Comparison of ENCODE assay signal across 10 cellular contexts in genomic region chr1:165376811-165377153, GRCh38. TPM values are rescaled to one million over a fixed set of nuclear protein-coding genes. Genes with fewer than 3 reads are reported as not detected.
DNase-seq lines count a peak whose midpoint lies in the region; ATAC-seq, FAIRE-seq and TF ChIP-seq lines count a peak whose summit lies in the region.
"Had no signal": no experiment of that assay in that cellular context is flagged by ENCODE, and none has a peak within 500 bp of the region (broad histone marks: within the 10 kb centered on the region; RNA-seq: fewer than 3 reads in every experiment).

No MANE protein-coding gene starts in this region.

- H3K4me3 ChIP-seq in keratinocyte (ENCODE audit: control insufficient read depth in 2 of 3, extremely low read depth in 1 of 3, insufficient read depth in 2 of 3, low read depth in 1 of 3, low read length in 3 of 3) = no peak overlapping the region
- peak overlapping the region; percentile 68 for H3K4me3 ChIP-seq in thoracic aorta

- H3K9me1 ChIP-seq in keratinocyte (ENCODE audit: control insufficient read depth, extremely low read depth, insufficient read depth, low read length) = no peaks in the 10 kb centered on the region

- H4K20me1 ChIP-seq in keratinocyte (ENCODE audit: control insufficient read depth, extremely low read depth, insufficient read depth, low read length) = no peaks in the 10 kb centered on the region

- no peak for DNase-seq in T-helper 2 cell treated with Interferon-gamma antibody and Interleukin-4, amounts not matched to agents 5 μg/mL and 100 μg/mL, for 36 hours (ENCODE audit: low spot score)
- DNase-seq in T-helper 2 cell = no peak
- DNase-seq in activated T-helper 1 cell treated with anti-CD3 and anti-CD28 coated beads, Interleukin-12 subunit alpha, Interleukin-12 subunit beta, Interleukin-2, Interleukin-4 antibody, amounts not matched to agents 30 ng/mL and 10 ng/mL and 1 ng/mL, durations not matched to agents 14 hours and 24 hours and 36 hours (ENCODE audit: low spot score) = no peak
- DNase-seq in keratinocyte (ENCODE audit: low read depth, low spot score) = no peak
- DNase-seq in thoracic aorta (ENCODE audit: low spot score) = no peak
- DNase-seq in HUDEP-2 (lab: John Stamatoyannopoulos, UW; ENCODE audit: unreplicated experiment in 76 of 76) = no peak
- DNase-seq in superior temporal gyrus (ENCODE audit: extremely low spot score) = no peak
- DNase-seq: NCI-H1417 treated with DMSO at 0.1 percent for 48 hours had no signal

- H3K4me1 Mint-ChIP-seq in T-helper 2 cell treated with Interferon-gamma antibody and Interleukin-4, amounts not matched to agents 5 μg/mL and 100 μg/mL, for 36 hours (ENCODE audit: low read depth) = peaks cover 9% of the 10 kb centered on the region
- H3K4me1 Mint-ChIP-seq in activated T-helper 1 cell treated with anti-CD3 and anti-CD28 coated beads, Interleukin-12 subunit alpha, Interleukin-12 subunit beta, Interleukin-2, Interleukin-4 antibody, amounts not matched to agents 30 ng/mL and 10 ng/mL and 1 ng/mL, durations not matched to agents 14 hours and 24 hours and 36 hours (ENCODE audit: low read depth) = peaks cover 12% of the 10 kb centered on the region

- no peaks in the 10 kb centered on the region for H3K36me3 ChIP-seq in keratinocyte (ENCODE audit: control insufficient read depth in 2 of 2, extremely low read depth in 1 of 2, insufficient read depth in 2 of 2, low read length in 2 of 2)
- H3K36me3 ChIP-seq in thoracic aorta = no peaks in the 10 kb centered on the region

- H3K9me3 Mint-ChIP-seq in T-helper 2 cell treated with Interferon-gamma antibody and Interleukin-4, amounts not matched to agents 5 μg/mL and 100 μg/mL, for 36 hours = no peaks in the 10 kb centered on the region
- H3K9me3 Mint-ChIP-seq in activated T-helper 1 cell treated with anti-CD3 and anti-CD28 coated beads, Interleukin-12 subunit alpha, Interleukin-12 subunit beta, Interleukin-2, Interleukin-4 antibody, amounts not matched to agents 30 ng/mL and 10 ng/mL and 1 ng/mL, durations not matched to agents 14 hours and 24 hours and 36 hours = no peaks in the 10 kb centered on the region

- no peak overlapping the region for H3K27ac Mint-ChIP-seq in T-helper 2 cell treated with Interferon-gamma antibody and Interleukin-4, amounts not matched to agents 5 μg/mL and 100 μg/mL, for 36 hours
- no peak overlapping the region for H3K27ac Mint-ChIP-seq in activated T-helper 1 cell treated with anti-CD3 and anti-CD28 coated beads, Interleukin-12 subunit alpha, Interleukin-12 subunit beta, Interleukin-2, Interleukin-4 antibody, amounts not matched to agents 30 ng/mL and 10 ng/mL and 1 ng/mL, durations not matched to agents 14 hours and 24 hours and 36 hours

- no peaks in the 10 kb centered on the region for H3K36me3 Mint-ChIP-seq in T-helper 2 cell treated with Interferon-gamma antibody and Interleukin-4, amounts not matched to agents 5 μg/mL and 100 μg/mL, for 36 hours (ENCODE audit: low read depth)
- no peaks in the 10 kb centered on the region for H3K36me3 Mint-ChIP-seq in activated T-helper 1 cell treated with anti-CD3 and anti-CD28 coated beads, Interleukin-12 subunit alpha, Interleukin-12 subunit beta, Interleukin-2, Interleukin-4 antibody, amounts not matched to agents 30 ng/mL and 10 ng/mL and 1 ng/mL, durations not matched to agents 14 hours and 24 hours and 36 hours (ENCODE audit: low read depth)

- peaks cover 60% of the 10 kb centered on the region for H3K27me3 ChIP-seq in keratinocyte (ENCODE audit: control insufficient read depth, extremely low read depth, insufficient read depth, low read length)
- no peaks in the 10 kb centered on the region for H3K27me3 ChIP-seq in thoracic aorta (replicated peaks; ENCODE audit: insufficient read depth)

- H2AFZ ChIP-seq in keratinocyte (ENCODE audit: control insufficient read depth, low read length) = no peak overlapping the region

- H3K27ac ChIP-seq in keratinocyte (ENCODE audit: control insufficient read depth, insufficient read depth, low read length) = no peak overlapping the region
- H3K27ac ChIP-seq in thoracic aorta = peak overlapping the region in 1 of 2 donors; percentile 39

- ATAC-seq in thoracic aorta (ENCODE audit: insufficient number of reproducible peaks, low FRiP score, low read depth) (peak; percentile 24), GM21526 (IDR thresholded peaks at IDR 0.05; ENCODE audit: low FRiP score, unreplicated experiment) (no peak)

- dilution Hi-C loops in keratinocyte (cut with MboI; ENCODE audit: extremely low pct_ligation_motif_present, low sequenced_read_pairs) = no loop called here

- peaks cover 78% of the 10 kb centered on the region for H3K27me3 Mint-ChIP-seq in T-helper 2 cell treated with Interferon-gamma antibody and Interleukin-4, amounts not matched to agents 5 μg/mL and 100 μg/mL, for 36 hours (ENCODE audit: low read depth)
- peaks cover 66% of the 10 kb centered on the region for H3K27me3 Mint-ChIP-seq in activated T-helper 1 cell treated with anti-CD3 and anti-CD28 coated beads, Interleukin-12 subunit alpha, Interleukin-12 subunit beta, Interleukin-2, Interleukin-4 antibody, amounts not matched to agents 30 ng/mL and 10 ng/mL and 1 ng/mL, durations not matched to agents 14 hours and 24 hours and 36 hours (ENCODE audit: insufficient read depth)

- H3K9ac ChIP-seq in keratinocyte (ENCODE audit: control insufficient read depth, extremely low read depth, insufficient read depth, low read length) = no peak overlapping the region

- no peaks in the 10 kb centered on the region for H3K9me3 ChIP-seq in keratinocyte (ENCODE audit: control insufficient read depth, low read depth, low read length)
- no peaks in the 10 kb centered on the region for H3K9me3 ChIP-seq in thoracic aorta

- TF ChIP-seq CTCF in keratinocyte (optimal IDR thresholded peaks at IDR 0.05 in 1 of 3, IDR thresholded peaks at IDR 0.05 in 1 of 3, conservative IDR thresholded peaks at IDR 0.05 in 1 of 3; ENCODE audit: extremely low read depth in 1 of 3, insufficient read depth in 2 of 3, low read length in 3 of 3) = no peak
- no peak for TF ChIP-seq CTCF in thoracic aorta (IDR thresholded peaks at IDR 0.05)

- intact Hi-C loops in activated T-helper 1 cell treated with anti-CD3 and anti-CD28 coated beads, Interleukin-12 subunit alpha, Interleukin-12 subunit beta, Interleukin-2, Interleukin-4 antibody, amounts not matched to agents 30 ng/mL and 10 ng/mL and 1 ng/mL, durations not matched to agents 14 hours and 24 hours and 36 hours (cut with micrococcal nuclease) = no loop called here

- H3K79me2 ChIP-seq in keratinocyte (ENCODE audit: control insufficient read depth, insufficient read depth, low read length) = no peaks in the 10 kb centered on the region

- peaks cover 2% of the 10 kb centered on the region for H3K4me1 ChIP-seq in keratinocyte (ENCODE audit: control insufficient read depth, extremely low read depth, insufficient read depth, low read length)
- H3K4me1 ChIP-seq in thoracic aorta (ENCODE audit: control insufficient read depth in 1 of 2, low read depth in 2 of 2) = peaks cover 0 to 17% of the 10 kb centered on the region in 2 donors

- H3K4me2 ChIP-seq in keratinocyte (ENCODE audit: control insufficient read depth, extremely low read depth, insufficient read depth, low read depth, low read length) = peak overlapping the region; percentile 55

- FAIRE-seq in keratinocyte (lab: Jason Lieb, UNC) = no peak
- FAIRE-seq: A204.1 had no signal

- H3K4me3 Mint-ChIP-seq in T-helper 2 cell treated with Interferon-gamma antibody and Interleukin-4, amounts not matched to agents 5 μg/mL and 100 μg/mL, for 36 hours = peak overlapping the region; percentile 27
- H3K4me3 Mint-ChIP-seq in activated T-helper 1 cell treated with anti-CD3 and anti-CD28 coated beads, Interleukin-12 subunit alpha, Interleukin-12 subunit beta, Interleukin-2, Interleukin-4 antibody, amounts not matched to agents 30 ng/mL and 10 ng/mL and 1 ng/mL, durations not matched to agents 14 hours and 24 hours and 36 hours = peak overlapping the region; percentile 23

RNA-seq across cellular contexts. Expression of gene LMX1A, which starts 20.3 kb away (rescaled TPM):
- total RNA-seq in activated T-helper 1 cell treated with anti-CD3 and anti-CD28 coated beads, Interleukin-12 subunit alpha, Interleukin-12 subunit beta, Interleukin-2, Interleukin-4 antibody, amounts not matched to agents 30 ng/mL and 10 ng/mL and 1 ng/mL, durations not matched to agents 14 hours and 24 hours and 36 hours = not detected in 2 replicates
- not detected in 3 replicates for polyA plus RNA-seq in keratinocyte
- polyA plus RNA-seq in keratinocyte (2011; ENCODE audit: low read depth) = not detected
- polyA plus RNA-seq in keratinocyte (2011; cell fraction: cytosol; rRNA removed) = not detected in 2 replicates
- not detected in 2 replicates for polyA plus RNA-seq in keratinocyte (2011; cell fraction: nucleus; rRNA removed)
- not detected in 2 replicates for polyA plus RNA-seq in keratinocyte (2012; ENCODE audit: low replicate concordance)
- not detected in 3 replicates for polyA minus RNA-seq in keratinocyte
- polyA minus RNA-seq in keratinocyte (2011; cell fraction: cytosol; rRNA and poly(A)+ RNA removed) = not detected
- polyA minus RNA-seq in keratinocyte (2011; cell fraction: nucleus; rRNA and poly(A)+ RNA removed) = not detected in 2 replicates
- total RNA-seq in thoracic aorta = under 1 TPM in 1 of 2 donors, not detected in 1; 0.68 TPM
